ENCODE assay signal across 15 cellular contexts in the genomic region with DNA sequence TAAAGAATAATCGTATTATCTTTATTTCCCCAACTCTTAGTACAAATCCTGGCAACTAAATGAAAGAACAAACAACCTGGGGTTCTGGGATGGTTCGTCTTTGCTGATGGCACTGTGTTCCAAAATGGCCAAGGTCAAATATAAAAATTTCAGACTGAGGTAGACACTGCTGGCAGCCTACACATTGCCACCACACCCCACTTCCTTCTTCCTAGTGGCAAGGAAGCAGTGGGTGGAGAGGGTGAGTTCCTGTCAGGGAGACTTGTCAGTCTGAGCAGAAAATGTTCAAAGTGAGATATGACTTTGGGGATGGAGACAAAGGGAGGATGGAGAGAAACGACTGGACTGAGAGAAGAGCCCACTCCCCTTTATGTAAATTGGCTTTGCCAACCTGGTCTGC.
DNase-seq lines count a peak whose midpoint lies in the region; ATAC-seq and TF ChIP-seq lines count a peak whose summit lies in the region.
"Had no signal": no experiment of that assay in that cellular context is flagged by ENCODE, and none has a peak within 500 bp of the region (broad histone marks: within the 10 kb centered on the region; RNA-seq: fewer than 3 reads in every experiment).

No MANE protein-coding gene starts in this region.

- no peak for ATAC-seq in central memory CD8-positive, alpha-beta T cell (replicated peaks; ENCODE audit: extremely low read depth, poor library complexity, severe bottlenecking)
- no peak for ATAC-seq in psoas muscle
- ATAC-seq in GM19023 (IDR thresholded peaks at IDR 0.05; ENCODE audit: unreplicated experiment) = no peak
- ATAC-seq in GM18517 (IDR thresholded peaks at IDR 0.05; ENCODE audit: unreplicated experiment) = no peak
- ATAC-seq: GM23338, K562 had no signal

- H3K27ac Mint-ChIP-seq in central memory CD8-positive, alpha-beta T cell (ENCODE audit: low read depth) = peak overlapping the region; percentile 20
- H3K27ac Mint-ChIP-seq: GM23338; stimulated activated naive CD8-positive, alpha-beta T cell treated with anti-CD3 and anti-CD28 coated beads, Interleukin-15, Interleukin-2, amounts not matched to agents 100 ng/mL and 50 ng/mL, for 24 hours had no signal

- WGBS in psoas muscle, 3 donors = 39 to 75% (median 71%) methylated on average over 2 to 3 of the region's 3 CpGs
- WGBS in tibial nerve, 2 donors = 38 to 45% methylated on average over 3 of the region's 3 CpGs

- H4K20me1 ChIP-seq in BLaER1 treated with 17β-estradiol and CSF1 and Interleukin-3, amounts not matched to agents 10 nM and 100 nM = no peaks in the 10 kb centered on the region

- H3K36me3 ChIP-seq in BLaER1 treated with 17β-estradiol and CSF1 and Interleukin-3, amounts not matched to agents 10 nM and 100 nM = no peaks in the 10 kb centered on the region
- H3K36me3 ChIP-seq in psoas muscle (ENCODE audit: insufficient read depth in 1 of 2, low read depth in 1 of 2) = peaks cover 6 to 57% of the 10 kb centered on the region in 2 donors
- H3K36me3 ChIP-seq in tibial nerve = peaks cover 0 to 40% (median 0%) of the 10 kb centered on the region in 3 donors
- H3K36me3 ChIP-seq: neutrophil had no signal

- TF ChIP-seq POLR2A in tibial nerve (IDR thresholded peaks at IDR 0.05) = no peak

- peaks cover 10% of the 10 kb centered on the region for H3K4me1 Mint-ChIP-seq in central memory CD8-positive, alpha-beta T cell
- H3K4me1 Mint-ChIP-seq: GM23338 had no signal

- no peak overlapping the region for H3K4me3 Mint-ChIP-seq in central memory CD8-positive, alpha-beta T cell
- H3K4me3 Mint-ChIP-seq: GM23338; stimulated activated naive CD8-positive, alpha-beta T cell treated with anti-CD3 and anti-CD28 coated beads, Interleukin-15, Interleukin-2, amounts not matched to agents 100 ng/mL and 50 ng/mL, for 24 hours had no signal

- no peaks in the 10 kb centered on the region; a peak in 1 of 22 replicates for H3K9me3 ChIP-seq in BLaER1 treated with 17β-estradiol and CSF1 and Interleukin-3, amounts not matched to agents 10 nM and 100 nM (replicated peaks in 1 of 11)
- no peaks in the 10 kb centered on the region for H3K9me3 ChIP-seq in psoas muscle
- H3K9me3 ChIP-seq in tibial nerve = no peaks in the 10 kb centered on the region
- H3K9me3 ChIP-seq: esophagus muscularis mucosa, neutrophil had no signal

- peak overlapping the region; percentile 51 to 90 (median 76) for H3K4me2 ChIP-seq in BLaER1 treated with 17β-estradiol and CSF1 and Interleukin-3, amounts not matched to agents 10 nM and 100 nM
- H3K4me2 ChIP-seq: GM23338 had no signal

- H3K9me3 Mint-ChIP-seq in central memory CD8-positive, alpha-beta T cell = no peaks in the 10 kb centered on the region
- H3K9me3 Mint-ChIP-seq: GM23338; stimulated activated naive CD8-positive, alpha-beta T cell treated with anti-CD3 and anti-CD28 coated beads, Interleukin-15, Interleukin-2, amounts not matched to agents 100 ng/mL and 50 ng/mL, for 24 hours had no signal

- peaks cover 14 to 60% (median 31%) of the 10 kb centered on the region in 10 experiments for H3K4me1 ChIP-seq in BLaER1 treated with 17β-estradiol and CSF1 and Interleukin-3, amounts not matched to agents 10 nM and 100 nM
- H3K4me1 ChIP-seq in psoas muscle (peaks cover 36% of the 10 kb centered on the region), tibial nerve (peaks cover 0 to 21% (median 6%) of the 10 kb centered on the region in 4 donors)

- TF ChIP-seq CTCF in psoas muscle (IDR thresholded peaks at IDR 0.05) (no peak), tibial nerve (IDR thresholded peaks at IDR 0.05) (no peak)

- no peaks in the 10 kb centered on the region for H3K27me3 ChIP-seq in BLaER1 treated with 17β-estradiol and CSF1 and Interleukin-3, amounts not matched to agents 10 nM and 100 nM
- no peaks in the 10 kb centered on the region for H3K27me3 ChIP-seq in psoas muscle (ENCODE audit: insufficient read depth in 3 of 3, low read length in 2 of 3)
- H3K27me3 ChIP-seq in tibial nerve = no peaks in the 10 kb centered on the region
- H3K27me3 ChIP-seq: esophagus muscularis mucosa, neutrophil had no signal

- TF ChIP-seq EP300 in tibial nerve (IDR thresholded peaks at IDR 0.05) = no peak

- no peaks in the 10 kb centered on the region for H3K27me3 Mint-ChIP-seq in central memory CD8-positive, alpha-beta T cell
- H3K27me3 Mint-ChIP-seq: stimulated activated naive CD8-positive, alpha-beta T cell treated with anti-CD3 and anti-CD28 coated beads, Interleukin-15, Interleukin-2, amounts not matched to agents 100 ng/mL and 50 ng/mL, for 24 hours had no signal

- peak overlapping the region in 2 of 10 experiments; percentile 9 to 16; a peak in 1 of 20 replicates for H3K4me3 ChIP-seq in BLaER1 treated with 17β-estradiol and CSF1 and Interleukin-3, amounts not matched to agents 10 nM and 100 nM
- no peak overlapping the region for H3K4me3 ChIP-seq in psoas muscle
- no peak overlapping the region for H3K4me3 ChIP-seq in tibial nerve
- H3K4me3 ChIP-seq: esophagus muscularis mucosa, GM23338, K562 had no signal

- intact Hi-C loops in psoas muscle (cut with DNase I) = no loop called here

- H3K9ac ChIP-seq in BLaER1 treated with 17β-estradiol and CSF1 and Interleukin-3, amounts not matched to agents 10 nM and 100 nM = peak overlapping the region in 7 of 11 experiments; percentile 4 to 39 (median 33); a peak in 5 of 22 replicates

- H3K27ac ChIP-seq in BLaER1 treated with 17β-estradiol and CSF1 and Interleukin-3, amounts not matched to agents 10 nM and 100 nM = peak overlapping the region in 10 of 11 experiments; percentile 44 to 72 (median 67); a peak in 20 of 22 replicates
- H3K27ac ChIP-seq in psoas muscle = peak overlapping the region; percentile 71
- H3K27ac ChIP-seq in tibial nerve = peak overlapping the region in 1 of 4 donors; percentile 10
- H3K27ac ChIP-seq: HL-60, neutrophil had no signal

- DNase-seq in Kasumi-1 (lab: John Stamatoyannopoulos, UW) (peak; percentile 43 to 53), psoas muscle (no peak), tibial nerve (ENCODE audit: low spot score in 2 of 2) (no peak)
- no peak for DNase-seq in central memory CD8-positive, alpha-beta T cell (ENCODE audit: low spot score in 2 of 2)
- DNase-seq: activated gamma-delta T cell treated with Interleukin-2 at 50 U/mL for 16 hours, NCI-H146 had no signal

- peaks cover 2% of the 10 kb centered on the region for H3K36me3 Mint-ChIP-seq in central memory CD8-positive, alpha-beta T cell (ENCODE audit: insufficient read depth)

Comparison
In these comparisons a context has a peak if more than half of its experiments do, and no peak if none do; other contexts are left out.
1. DNase-seq: peak in Kasumi-1 (2 of 2); none in central memory CD8-positive, alpha-beta T cell (0 of 2), psoas muscle (0 of 2) and tibial nerve (0 of 2).